In genomic region chr17:2056221-2057129, GRCh38 we compare ENCODE assay signal across 8 cellular contexts. TPM values are rescaled to one million over a fixed set of nuclear protein-coding genes. Genes with fewer than 3 reads are reported as not detected.
DNase-seq lines count a peak whose midpoint lies in the region; ATAC-seq and TF ChIP-seq lines count a peak whose summit lies in the region.

No MANE protein-coding gene starts in this region.

- H3K4me3 Mint-ChIP-seq in activated CD8-positive, alpha-beta T cell treated with anti-CD3 and anti-CD28 coated beads for 36 hours: peak overlapping the region; percentile 76

- H3K27ac Mint-ChIP-seq in activated CD8-positive, alpha-beta T cell treated with anti-CD3 and anti-CD28 coated beads for 36 hours: peak overlapping the region; percentile 61

- POLR2A ChIA-PET in activated CD8-positive, alpha-beta T cell treated with anti-CD3 and anti-CD28 coated beads for 36 hours (lab: Charles Lee): interaction anchor here (0.7 to 5.7 kb wide), 14 partner anchors 9 to 337 kb away, joined by 3 to 46 read pairs (median 4); partner anchors contain the start of genes RTN4RL1 and TSR1

- peaks cover 30% of the 10 kb centered on the region for H3K36me3 Mint-ChIP-seq in activated CD8-positive, alpha-beta T cell treated with anti-CD3 and anti-CD28 coated beads for 36 hours (ENCODE audit: low read depth)

- DNase-seq in activated CD8-positive, alpha-beta T cell treated with anti-CD3 and anti-CD28 coated beads for 36 hours: peak; percentile 67
- DNase-seq in fibroblast of villous mesenchyme (ENCODE audit: low read depth): peak; percentile 53
- DNase-seq in retinal pigment epithelial cell (ENCODE audit: low read depth): no peak
- no peak for DNase-seq in hepatic stellate cell (ENCODE audit: low spot score)
- DNase-seq in hypothalamus (lab: John Stamatoyannopoulos, UW): no peak

- H3K9me3 Mint-ChIP-seq in activated CD8-positive, alpha-beta T cell treated with anti-CD3 and anti-CD28 coated beads for 36 hours: no peaks in the 10 kb centered on the region

- peaks cover 22% of the 10 kb centered on the region for H3K4me1 Mint-ChIP-seq in activated CD8-positive, alpha-beta T cell treated with anti-CD3 and anti-CD28 coated beads for 36 hours (ENCODE audit: low read depth)

- CTCF ChIA-PET in activated CD8-positive, alpha-beta T cell treated with anti-CD3 and anti-CD28 coated beads for 36 hours (lab: Charles Lee): interaction anchor here (0.7 to 8.5 kb wide), 26 partner anchors 12 to 360 kb away, joined by 3 to 239 read pairs (median 6); partner anchors contain the start of gene OVCA2

- intact Hi-C loops in activated CD8-positive, alpha-beta T cell treated with anti-CD3 and anti-CD28 coated beads for 36 hours (cut with micrococcal nuclease): no loop called here

- H3K4me3 ChIP-seq in GM12875 (ENCODE audit: low read depth, low read length) (peak overlapping the region; percentile 93), fibroblast of villous mesenchyme (ENCODE audit: low read depth, low read length) (peak overlapping the region; percentile 68), retinal pigment epithelial cell (ENCODE audit: low read length) (peak overlapping the region; percentile 27)

- ATAC-seq in activated CD8-positive, alpha-beta T cell treated with anti-CD3 and anti-CD28 coated beads for 36 hours: no peak
- no peak for ATAC-seq in GM19397 (IDR thresholded peaks at IDR 0.05; ENCODE audit: unreplicated experiment)
- ATAC-seq in GM21526 (IDR thresholded peaks at IDR 0.05; ENCODE audit: low FRiP score, unreplicated experiment): no peak

- H3K27me3 Mint-ChIP-seq in activated CD8-positive, alpha-beta T cell treated with anti-CD3 and anti-CD28 coated beads for 36 hours: peaks cover 7% of the 10 kb centered on the region

- TF ChIP-seq CTCF in GM12875 (IDR thresholded peaks at IDR 0.05; ENCODE audit: borderline replicate concordance, insufficient read depth, low read depth, low read length) (peak; percentile 31; the same call in 1 of the 2 replicates), fibroblast of villous mesenchyme (IDR thresholded peaks at IDR 0.05; ENCODE audit: insufficient read depth, low read depth, low read length) (no peak), retinal pigment epithelial cell (conservative IDR thresholded peaks at IDR 0.05; ENCODE audit: low read depth, low read length) (no peak)
- peak; percentile 25 for TF ChIP-seq CTCF in activated CD8-positive, alpha-beta T cell treated with anti-CD3 and anti-CD28 coated beads for 36 hours (IDR thresholded peaks at IDR 0.05)

RNA-seq across cellular contexts. Expression of gene HIC1, which starts 1.6 kb away (rescaled TPM):
- total RNA-seq in activated CD8-positive, alpha-beta T cell treated with anti-CD3 and anti-CD28 coated beads for 36 hours: 10 to 100 TPM; 35.1 TPM
- total RNA-seq in fibroblast of villous mesenchyme: 81.6 and 102 TPM in 2 replicates

RNA-seq across cellular contexts. Expression of gene OVCA2, which starts 14.7 kb away (rescaled TPM):
- total RNA-seq in activated CD8-positive, alpha-beta T cell treated with anti-CD3 and anti-CD28 coated beads for 36 hours: 10 to 100 TPM; 28.0 to 28.5 TPM
- 48.4 and 61.8 TPM in 2 replicates for total RNA-seq in fibroblast of villous mesenchyme

RNA-seq across cellular contexts. Expression of gene DPH1, which starts 26.5 kb away (rescaled TPM):
- 10 to 100 TPM; 27.8 to 32.5 TPM for total RNA-seq in activated CD8-positive, alpha-beta T cell treated with anti-CD3 and anti-CD28 coated beads for 36 hours
- total RNA-seq in fibroblast of villous mesenchyme: 45.1 and 58.7 TPM in 2 replicates

RNA-seq across cellular contexts. Expression of gene RTN4RL1, which starts 31.3 kb away (rescaled TPM):
- total RNA-seq in activated CD8-positive, alpha-beta T cell treated with anti-CD3 and anti-CD28 coated beads for 36 hours: under 1 TPM; 0.27 to 0.49 TPM
- 0.43 TPM in 1 of 2 replicates, not detected in the other for total RNA-seq in fibroblast of villous mesenchyme

Comparison
In these comparisons a context has a peak if more than half of its experiments do, and no peak if none do; other contexts are left out.
1. H3K4me3 ChIP-seq: peak in every context shown above with its lines; median percentile 93 in GM12875; 68 in fibroblast of villous mesenchyme; 27 in retinal pigment epithelial cell.
2. CTCF ChIP-seq: peak in GM12875 (single experiment) and activated CD8-positive, alpha-beta T cell treated with anti-CD3 and anti-CD28 coated beads for 36 hours (single experiment); none in fibroblast of villous mesenchyme (single experiment) and retinal pigment epithelial cell (single experiment).
3. DNase-seq: peak in activated CD8-positive, alpha-beta T cell treated with anti-CD3 and anti-CD28 coated beads for 36 hours (single experiment) and fibroblast of villous mesenchyme (single experiment); none in retinal pigment epithelial cell (single experiment), hepatic stellate cell (single experiment) and hypothalamus (0 of 51).